ENCODE assay signal across 1 cellular context in genomic region chr1:54481201-54481884, GRCh38.
TF ChIP-seq lines count a peak whose summit lies in the region.

No MANE protein-coding gene starts in this region.

TF ChIP-seq in SK-N-SH, 30 proteins besides CTCF, POLR2A, EP300 and RAD21:
- TF ChIP-seq REST (IDR thresholded peaks at IDR 0.05; ENCODE audit: low read depth, low read length) = no peak
- TF ChIP-seq ZBTB33 (IDR thresholded peaks at IDR 0.05; ENCODE audit: borderline replicate concordance, low read depth) = no peak
- no peak for TF ChIP-seq NFIC (IDR thresholded peaks at IDR 0.05; ENCODE audit: borderline replicate concordance)
- TF ChIP-seq RFX5 (IDR thresholded peaks at IDR 0.05; ENCODE audit: low read length) = no peak
- no peak for TF ChIP-seq FOSL2 (IDR thresholded peaks at IDR 0.05; ENCODE audit: borderline replicate concordance, low read depth)
- TF ChIP-seq YY1 (IDR thresholded peaks at IDR 0.05; ENCODE audit: low read depth) = no peak
- no peak for TF ChIP-seq IRF3 (IDR thresholded peaks at IDR 0.05; ENCODE audit: low read depth, low read length)
- no peak for TF ChIP-seq FOXM1 (IDR thresholded peaks at IDR 0.05; ENCODE audit: low read depth)
- TF ChIP-seq NRF1 (IDR thresholded peaks at IDR 0.05; ENCODE audit: low read depth, low read length) = no peak
- TF ChIP-seq GABPA (IDR thresholded peaks at IDR 0.05; ENCODE audit: low read depth) = no peak
- no peak for TF ChIP-seq POLR2AphosphoS5 (IDR thresholded peaks at IDR 0.05; ENCODE audit: low read depth, low read length)
- TF ChIP-seq USF2 (IDR thresholded peaks at IDR 0.05; ENCODE audit: borderline replicate concordance, low read depth, low read length) = no peak
- no peak for TF ChIP-seq CHD2 (IDR thresholded peaks at IDR 0.05; ENCODE audit: low read length, partially characterized antibody)
- no peak for TF ChIP-seq MXI1 (IDR thresholded peaks at IDR 0.05; ENCODE audit: low read depth, low read length)
- TF ChIP-seq ELF1 (IDR thresholded peaks at IDR 0.05) = no peak
